1 cellular context compared by ENCODE assay signal in the genomic region with DNA sequence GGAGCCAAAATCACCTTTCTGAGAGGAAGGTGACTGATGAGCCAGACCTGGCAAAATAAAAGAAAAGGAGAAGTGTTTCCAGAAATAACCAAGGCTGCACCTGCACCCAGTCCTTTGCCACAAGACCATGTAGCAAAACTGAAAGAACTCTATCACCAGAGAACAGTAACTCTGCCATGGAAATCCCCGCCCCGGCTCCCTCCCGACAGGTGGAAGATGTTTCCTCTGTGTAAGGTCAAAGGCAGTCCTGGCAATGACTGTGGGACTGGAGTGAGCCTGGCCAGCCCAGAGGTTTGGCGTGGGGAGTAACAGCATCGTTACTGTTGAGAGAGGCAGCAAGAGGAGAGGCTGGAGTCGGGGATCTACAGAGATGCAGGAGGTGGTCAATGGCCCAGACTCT.
A peak's percentile ranks its signal among the peaks of the same experiment; 100 is the strongest.
TF ChIP-seq lines count a peak whose summit lies in the region.

No MANE protein-coding gene starts in this region.

TF ChIP-seq in GM12878, 131 proteins besides CTCF, POLR2A, EP300 and RAD21 (continued from another document):
- TF ChIP-seq CBFB (IDR thresholded peaks at IDR 0.05; ENCODE audit: low read depth) (peak; percentile 68), EED (IDR thresholded peaks at IDR 0.05; ENCODE audit: low read depth) (peak; percentile 98), DPF2 (IDR thresholded peaks at IDR 0.05) (peak; percentile 79), SIN3A (IDR thresholded peaks at IDR 0.05; ENCODE audit: low read depth, low read length) (no peak), NBN (IDR thresholded peaks at IDR 0.05) (no peak), CEBPB (IDR thresholded peaks at IDR 0.05; ENCODE audit: borderline replicate concordance in 1 of 2, low read depth in 2 of 2, low read length in 2 of 2) (no peak), PRDM15 (CRISPR knock-in tag; IDR thresholded peaks at IDR 0.05) (no peak), IRF3 (IDR thresholded peaks at IDR 0.05) (no peak)
